In the genomic region with DNA sequence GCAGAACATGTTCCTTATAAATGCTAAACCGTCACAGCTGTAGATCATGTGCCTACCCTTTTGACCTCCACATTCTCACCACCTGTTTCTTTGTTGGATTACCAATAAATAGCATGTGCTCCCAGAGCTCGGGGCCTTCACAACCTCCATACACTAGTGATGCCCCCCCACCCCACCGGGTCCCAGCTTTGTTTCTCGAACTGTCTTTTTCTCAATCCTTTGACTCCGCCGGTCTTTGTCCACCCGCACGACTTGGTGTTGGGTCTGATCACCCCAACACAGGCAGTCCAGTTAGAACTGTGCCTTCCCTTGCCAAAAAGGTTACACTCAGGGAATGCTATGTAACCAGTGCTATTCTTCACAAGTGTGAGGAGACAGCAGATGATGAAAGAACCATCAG, we compare ENCODE assay signal across 33 cellular contexts.
"Had no signal": no experiment of that assay in that cellular context is flagged by ENCODE, and none has a peak within 500 bp of the region (broad histone marks: within the 10 kb centered on the region; RNA-seq: fewer than 3 reads in every experiment).

No MANE protein-coding gene starts in this region.

- H3K27me3 Mint-ChIP-seq: activated B cell treated with CpG ODN at 0.5 μM for 24 hours; activated CD4-positive, alpha-beta memory T cell treated with anti-CD3 and anti-CD28 coated beads for 36 hours; activated CD4-positive, alpha-beta T cell treated with anti-CD3 and anti-CD28 coated beads, Interleukin-2, amount 10 ng/mL, durations not matched to agents 24 days and 14 days; activated CD8-positive, alpha-beta T cell treated with anti-CD3 and anti-CD28 coated beads for 36 hours; activated naive CD8-positive, alpha-beta T cell treated with anti-CD3 and anti-CD28 coated beads for 36 hours; activated T-helper 17 cell treated with anti-CD3 and anti-CD28 coated beads, Interleukin-2, amount 50 U/mL, for 72 hours; brain; central memory CD8-positive, alpha-beta T cell; T-cell; T-helper 17 cell had no signal

- H3K27me3 ChIP-seq: adrenal gland, ascending aorta, cardiac muscle cell had no signal

- H3K36me3 ChIP-seq: adrenal gland, ascending aorta, cardiac muscle cell had no signal

- H3K4me1 ChIP-seq: adrenal gland, ascending aorta had no signal

- H3K4me1 Mint-ChIP-seq: activated B cell treated with CpG ODN at 0.5 μM for 24 hours; activated CD4-positive, alpha-beta T cell treated with anti-CD3 and anti-CD28 coated beads, Interleukin-2, amount 10 ng/mL, durations not matched to agents 24 days and 14 days; activated naive CD8-positive, alpha-beta T cell treated with anti-CD3 and anti-CD28 coated beads for 36 hours; activated T-helper 17 cell treated with anti-CD3 and anti-CD28 coated beads, Interleukin-2, amount 50 U/mL, for 72 hours; brain; central memory CD8-positive, alpha-beta T cell; T-cell; T-helper 17 cell had no signal

- H3K36me3 Mint-ChIP-seq: activated CD4-positive, alpha-beta memory T cell treated with anti-CD3 and anti-CD28 coated beads for 36 hours; activated naive CD4-positive, alpha-beta T cell treated with anti-CD3 and anti-CD28 coated beads, Interleukin-2, amount 50 U/mL, for 72 hours; activated naive CD8-positive, alpha-beta T cell treated with anti-CD3 and anti-CD28 coated beads for 36 hours; brain; T-cell had no signal

- H3K9me3 Mint-ChIP-seq: activated B cell treated with CpG ODN at 0.5 μM for 24 hours; activated CD4-positive, alpha-beta memory T cell treated with anti-CD3 and anti-CD28 coated beads for 36 hours; activated CD4-positive, alpha-beta T cell treated with anti-CD3 and anti-CD28 coated beads, Interleukin-2, amount 10 ng/mL, durations not matched to agents 24 days and 14 days; activated naive CD4-positive, alpha-beta T cell treated with anti-CD3 and anti-CD28 coated beads for 36 hours; activated naive CD8-positive, alpha-beta T cell treated with anti-CD3 and anti-CD28 coated beads for 36 hours; activated T-cell treated with anti-CD3 and anti-CD28 coated beads, Interleukin-2, amount 50 U/mL, for 4 hours; activated T-helper 1 cell treated with anti-CD3 and anti-CD28 coated beads, Interleukin-12 subunit alpha, Interleukin-12 subunit beta, Interleukin-2, Interleukin-4 antibody, amounts not matched to agents 30 ng/mL and 10 ng/mL and 1 ng/mL, durations not matched to agents 14 hours and 24 hours and 36 hours; activated T-helper 17 cell treated with anti-CD3 and anti-CD28 coated beads, Interleukin-2, amount 50 U/mL, for 72 hours had no signal

- H3K9me3 ChIP-seq: ascending aorta had no signal

- H3K4me3 ChIP-seq: adrenal gland, ascending aorta, cardiac muscle cell had no signal

- H3K27ac Mint-ChIP-seq: activated B cell treated with CpG ODN at 0.5 μM for 24 hours; activated CD4-positive, alpha-beta memory T cell treated with anti-CD3 and anti-CD28 coated beads for 36 hours; activated CD4-positive, alpha-beta T cell treated with anti-CD3 and anti-CD28 coated beads, Interleukin-2, amount 10 ng/mL, durations not matched to agents 24 days and 14 days; activated CD8-positive, alpha-beta T cell treated with anti-CD3 and anti-CD28 coated beads for 36 hours; activated naive CD4-positive, alpha-beta T cell treated with anti-CD3 and anti-CD28 coated beads for 36 hours; activated naive CD4-positive, alpha-beta T cell treated with anti-CD3 and anti-CD28 coated beads, Interleukin-2, amount 50 U/mL, for 72 hours; activated naive CD8-positive, alpha-beta T cell treated with anti-CD3 and anti-CD28 coated beads for 36 hours; activated T-cell treated with anti-CD3 and anti-CD28 coated beads, Interleukin-2, amount 50 U/mL, for 72 hours; activated T-helper 1 cell treated with anti-CD3 and anti-CD28 coated beads, Interleukin-12 subunit alpha, Interleukin-12 subunit beta, Interleukin-2, Interleukin-4 antibody, amounts not matched to agents 30 ng/mL and 10 ng/mL and 1 ng/mL, durations not matched to agents 14 hours and 24 hours and 36 hours; activated T-helper 17 cell treated with anti-CD3 and anti-CD28 coated beads, Interleukin-2, amount 50 U/mL, for 72 hours; T-cell; T-helper 17 cell had no signal

- H3K27ac ChIP-seq: adrenal gland, ascending aorta, cardiac muscle cell, VCaP had no signal

- DNase-seq: activated B cell treated with CpG ODN at 0.5 μM for 24 hours; activated CD4-positive, alpha-beta memory T cell treated with anti-CD3 and anti-CD28 coated beads for 36 hours; activated CD4-positive, alpha-beta T cell treated with anti-CD3 and anti-CD28 coated beads for 4 hours; activated CD4-positive, alpha-beta T cell treated with anti-CD3 and anti-CD28 coated beads, Interleukin-2, amount 10 ng/mL, durations not matched to agents 24 days and 14 days; activated CD4-positive, alpha-beta T cell treated with anti-CD3 and anti-CD28 coated beads, Interleukin-2, amount 50 U/mL, for 1 hour; activated CD4-positive, alpha-beta T cell treated with anti-CD3 and anti-CD28 coated beads, Interleukin-2, amount 50 U/mL, for 4 hours; activated CD4-positive, CD25-positive, alpha-beta regulatory T cell treated with anti-CD3 and anti-CD28 coated beads, Interleukin-2, amount 50 U/mL, for 72 hours; activated CD8-positive, alpha-beta memory T cell treated with anti-CD3 and anti-CD28 coated beads, Interleukin-2, amount 50 U/mL, for 4 hours; activated CD8-positive, alpha-beta T cell treated with anti-CD3 and anti-CD28 coated beads for 36 hours; activated effector memory CD4-positive, alpha-beta T cell treated with anti-CD3 and anti-CD28 coated beads, Interleukin-2, amount 50 U/mL, for 16 hours; activated gamma-delta T cell treated with Interleukin-2 at 50 U/mL for 16 hours; activated naive CD4-positive, alpha-beta T cell; activated naive CD4-positive, alpha-beta T cell treated with anti-CD3 and anti-CD28 coated beads for 36 hours; activated naive CD4-positive, alpha-beta T cell treated with anti-CD3 and anti-CD28 coated beads, Interleukin-2, amount 50 U/mL, for 16 hours; activated naive CD8-positive, alpha-beta T cell treated with anti-CD3 and anti-CD28 coated beads for 36 hours; activated T-cell treated with anti-CD3 and anti-CD28 coated beads for 4 hours; activated T-cell treated with anti-CD3 and anti-CD28 coated beads, Interleukin-2, amount 50 U/mL, for 1 hour; activated T-cell treated with anti-CD3 and anti-CD28 coated beads, Interleukin-2, amount 50 U/mL, for 4 hours; activated T-cell treated with anti-CD3 and anti-CD28 coated beads, Interleukin-2, amount 50 U/mL, for 72 hours; adrenal gland; amygdala; anterior cingulate cortex; caudate nucleus; T-cell; T-helper 17 cell had no signal

- H3K4me3 Mint-ChIP-seq: activated B cell treated with CpG ODN at 0.5 μM for 24 hours; activated CD4-positive, alpha-beta memory T cell treated with anti-CD3 and anti-CD28 coated beads for 36 hours; activated CD4-positive, alpha-beta T cell treated with anti-CD3 and anti-CD28 coated beads, Interleukin-2, amount 10 ng/mL, durations not matched to agents 24 days and 14 days; activated CD8-positive, alpha-beta T cell treated with anti-CD3 and anti-CD28 coated beads for 36 hours; activated naive CD4-positive, alpha-beta T cell treated with anti-CD3 and anti-CD28 coated beads for 36 hours; activated naive CD8-positive, alpha-beta T cell treated with anti-CD3 and anti-CD28 coated beads for 36 hours; activated T-cell treated with anti-CD3 and anti-CD28 coated beads, Interleukin-2, amount 50 U/mL, for 4 hours; activated T-cell treated with anti-CD3 and anti-CD28 coated beads, Interleukin-2, amount 50 U/mL, for 72 hours; activated T-helper 1 cell treated with anti-CD3 and anti-CD28 coated beads, Interleukin-12 subunit alpha, Interleukin-12 subunit beta, Interleukin-2, Interleukin-4 antibody, amounts not matched to agents 30 ng/mL and 10 ng/mL and 1 ng/mL, durations not matched to agents 14 hours and 24 hours and 36 hours; activated T-helper 17 cell treated with anti-CD3 and anti-CD28 coated beads, Interleukin-2, amount 50 U/mL, for 72 hours; brain; central memory CD8-positive, alpha-beta T cell; T-cell; T-helper 17 cell had no signal

- ATAC-seq: activated CD8-positive, alpha-beta T cell treated with anti-CD3 and anti-CD28 coated beads for 36 hours; activated naive CD4-positive, alpha-beta T cell treated with anti-CD3 and anti-CD28 coated beads, Interleukin-2, amount 50 U/mL, for 72 hours; activated T-cell treated with anti-CD3 and anti-CD28 coated beads, Interleukin-2, amount 50 U/mL, for 4 hours; activated T-cell treated with anti-CD3 and anti-CD28 coated beads, Interleukin-2, amount 50 U/mL, for 72 hours; activated T-helper 17 cell treated with anti-CD3 and anti-CD28 coated beads, Interleukin-2, amount 50 U/mL, for 72 hours; T-cell; T-helper 17 cell had no signal
